8 cellular contexts compared by ENCODE assay signal in genomic region chr12:108858399-108859074, GRCh38. TPM values are rescaled to one million over a fixed set of nuclear protein-coding genes. Genes with fewer than 3 reads are reported as not detected.
A peak's percentile ranks its signal among the peaks of the same experiment; 100 is the strongest.
DNase-seq lines count a peak whose midpoint lies in the region; ATAC-seq and TF ChIP-seq lines count a peak whose summit lies in the region.

No MANE protein-coding gene starts in this region.

- peak overlapping the region; percentile 43 for H4K91ac ChIP-seq in mesenchymal stem cell (ENCODE audit: low read length)

- H2BK15ac ChIP-seq in mesenchymal stem cell (ENCODE audit: low read depth, poor library complexity, severe bottlenecking): peak overlapping the region; percentile 57

- ATAC-seq in GM19467 (IDR thresholded peaks at IDR 0.05; ENCODE audit: unreplicated experiment): no peak

- CTCF ChIA-PET in activated naive CD4-positive, alpha-beta T cell treated with anti-CD3 and anti-CD28 coated beads, Interleukin-2, amount 10 ng/mL, durations not matched to agents 7 days and 5 days (lab: Charles Lee): interaction anchor here (1.1 to 1.2 kb wide), 2 partner anchors 55 to 234 kb away, joined by 4 to 5 read pairs; partner anchors contain the start of gene ALKBH2

- H3K27ac Mint-ChIP-seq in activated naive CD4-positive, alpha-beta T cell treated with anti-CD3 and anti-CD28 coated beads, Interleukin-2, amount 10 ng/mL, durations not matched to agents 7 days and 5 days: peak overlapping the region; percentile 87
- H3K27ac Mint-ChIP-seq in type B pancreatic cell: peak overlapping the region; percentile 88

- H3K18ac ChIP-seq in mesenchymal stem cell (ENCODE audit: low read depth in 1 of 2, low read length in 2 of 2): peak overlapping the region; percentile 54 to 64

- H3K79me1 ChIP-seq in mesenchymal stem cell (replicated peaks; ENCODE audit: low read length, poor library complexity, severe bottlenecking): no peaks in the 10 kb centered on the region

- peaks cover 19% of the 10 kb centered on the region for H3K27me3 Mint-ChIP-seq in activated naive CD4-positive, alpha-beta T cell treated with anti-CD3 and anti-CD28 coated beads, Interleukin-2, amount 10 ng/mL, durations not matched to agents 7 days and 5 days
- H3K27me3 Mint-ChIP-seq in type B pancreatic cell: peaks cover 10% of the 10 kb centered on the region

- H3K4me1 Mint-ChIP-seq in activated naive CD4-positive, alpha-beta T cell treated with anti-CD3 and anti-CD28 coated beads, Interleukin-2, amount 10 ng/mL, durations not matched to agents 7 days and 5 days: peaks cover 63% of the 10 kb centered on the region
- peaks cover 49% of the 10 kb centered on the region for H3K4me1 Mint-ChIP-seq in type B pancreatic cell (ENCODE audit: unreplicated experiment)

- peaks cover 10% of the 10 kb centered on the region for H3K4me1 ChIP-seq in mesenchymal stem cell (ENCODE audit: control insufficient read depth, insufficient read depth, low read depth, low read length)

- peak overlapping the region; percentile 12 to 27 for H2BK12ac ChIP-seq in mesenchymal stem cell (ENCODE audit: low read length in 2 of 2)

- H3K4ac ChIP-seq in mesenchymal stem cell (ENCODE audit: low read depth in 1 of 2, low read length in 2 of 2): peak overlapping the region; percentile 19 to 50

- peak overlapping the region; percentile 54 for H2AFZ ChIP-seq in mesenchymal stem cell (ENCODE audit: low read depth, low read length)

- H3K4me3 Mint-ChIP-seq in activated naive CD4-positive, alpha-beta T cell treated with anti-CD3 and anti-CD28 coated beads, Interleukin-2, amount 10 ng/mL, durations not matched to agents 7 days and 5 days: peak overlapping the region; percentile 85
- H3K4me3 Mint-ChIP-seq in type B pancreatic cell: peak overlapping the region; percentile 82

- peak overlapping the region; percentile 41 for H3K4me3 ChIP-seq in astrocyte of the cerebellum (ENCODE audit: low read depth, low read length)
- peak overlapping the region in 1 of 2 experiments; percentile 79 for H3K4me3 ChIP-seq in mesenchymal stem cell (ENCODE audit: insufficient read depth in 1 of 2, low read depth in 1 of 2, low read length in 2 of 2)

- H3K4me2 ChIP-seq in mesenchymal stem cell (ENCODE audit: low read length, poor library complexity, severe bottlenecking): peak overlapping the region; percentile 13

- WGBS in mesenchymal stem cell: 11% methylated on average over 13 of the region's 16 CpGs

- peak overlapping the region; percentile 79 for H3K9ac ChIP-seq in mesenchymal stem cell (ENCODE audit: low read length)

- TF ChIP-seq CTCF in astrocyte of the cerebellum (IDR thresholded peaks at IDR 0.05; ENCODE audit: low read depth, low read length, missing control alignments) (no peak), type B pancreatic cell (conservative IDR thresholded peaks at IDR 0.05) (no peak)

- H2AK5ac ChIP-seq in mesenchymal stem cell (ENCODE audit: low read length, severe bottlenecking): no peak overlapping the region

- in situ Hi-C loops in astrocyte of the cerebellum (cut with HindIII; ENCODE audit: low sequenced_read_pairs): no loop called here

- no peak for DNase-seq in activated naive CD4-positive, alpha-beta T cell treated with anti-CD3 and anti-CD28 coated beads, Interleukin-2, amount 10 ng/mL, durations not matched to agents 7 days and 5 days
- no peak for DNase-seq in activated naive CD4-positive, alpha-beta T cell treated with Interleukin-2 at 50 U/mL for 16 hours
- DNase-seq in astrocyte of the cerebellum (ENCODE audit: low read depth) (no peak), mesenchymal stem cell (no peak), type B pancreatic cell (ENCODE audit: extremely low spot score, unreplicated experiment) (no peak), amniotic stem cell (lab: John Stamatoyannopoulos, UW) (no peak), NCI-H526 (lab: John Stamatoyannopoulos, UW) (no peak)

- peaks cover 17% of the 10 kb centered on the region for H3K36me3 Mint-ChIP-seq in activated naive CD4-positive, alpha-beta T cell treated with anti-CD3 and anti-CD28 coated beads, Interleukin-2, amount 10 ng/mL, durations not matched to agents 7 days and 5 days
- peaks cover 14% of the 10 kb centered on the region for H3K36me3 Mint-ChIP-seq in type B pancreatic cell

- H2BK120ac ChIP-seq in mesenchymal stem cell (ENCODE audit: low read depth, low read length): no peak overlapping the region

- H3K23ac ChIP-seq in mesenchymal stem cell (ENCODE audit: low read length in 2 of 2): no peak overlapping the region

- H3K14ac ChIP-seq in mesenchymal stem cell (ENCODE audit: low read length in 2 of 2): peak overlapping the region in 1 of 2 experiments; percentile 3

- H3K36me3 ChIP-seq in mesenchymal stem cell (ENCODE audit: control insufficient read depth in 1 of 2, insufficient read depth in 2 of 2, low read depth in 1 of 2, low read length in 2 of 2): peaks cover 1 to 6% of the 10 kb centered on the region in 2 experiments

- H3K9me3 Mint-ChIP-seq in activated naive CD4-positive, alpha-beta T cell treated with anti-CD3 and anti-CD28 coated beads, Interleukin-2, amount 10 ng/mL, durations not matched to agents 7 days and 5 days: peaks cover 3% of the 10 kb centered on the region
- peaks cover 8% of the 10 kb centered on the region for H3K9me3 Mint-ChIP-seq in type B pancreatic cell

- H3K27me3 ChIP-seq in mesenchymal stem cell (ENCODE audit: control insufficient read depth in 1 of 2, insufficient read depth in 1 of 2, low read length in 2 of 2): no peaks in the 10 kb centered on the region

- H2BK5ac ChIP-seq in mesenchymal stem cell (ENCODE audit: low read depth, low read length, poor library complexity, severe bottlenecking): no peak overlapping the region

- no peak overlapping the region for H3K27ac ChIP-seq in mesenchymal stem cell (ENCODE audit: low read length, poor library complexity, severe bottlenecking)

- H3K9me3 ChIP-seq in mesenchymal stem cell (ENCODE audit: control insufficient read depth, low read length): peaks cover 3% of the 10 kb centered on the region

- H4K8ac ChIP-seq in mesenchymal stem cell (ENCODE audit: low read length): peak overlapping the region; percentile 92

RNA-seq across cellular contexts. Expression of gene SSH1, which starts 1.2 kb away (rescaled TPM):
- 42.7 TPM for polyA plus RNA-seq in mesenchymal stem cell (2013, experiment 1 of 2)
- 38.8 TPM for polyA plus RNA-seq in mesenchymal stem cell (2013, experiment 2 of 2)
- 32.2 and 33.7 TPM in 2 replicates for total RNA-seq in type B pancreatic cell (ENCODE audit: low replicate concordance)

RNA-seq across cellular contexts. Expression of gene DAO, which starts 21.4 kb away (rescaled TPM):
- polyA plus RNA-seq in mesenchymal stem cell (2013, experiment 1 of 2): not detected
- not detected for polyA plus RNA-seq in mesenchymal stem cell (2013, experiment 2 of 2)
- total RNA-seq in type B pancreatic cell (ENCODE audit: low replicate concordance): not detected in 2 replicates
